ENCODE assay signal across 1 cellular context in the genomic region with DNA sequence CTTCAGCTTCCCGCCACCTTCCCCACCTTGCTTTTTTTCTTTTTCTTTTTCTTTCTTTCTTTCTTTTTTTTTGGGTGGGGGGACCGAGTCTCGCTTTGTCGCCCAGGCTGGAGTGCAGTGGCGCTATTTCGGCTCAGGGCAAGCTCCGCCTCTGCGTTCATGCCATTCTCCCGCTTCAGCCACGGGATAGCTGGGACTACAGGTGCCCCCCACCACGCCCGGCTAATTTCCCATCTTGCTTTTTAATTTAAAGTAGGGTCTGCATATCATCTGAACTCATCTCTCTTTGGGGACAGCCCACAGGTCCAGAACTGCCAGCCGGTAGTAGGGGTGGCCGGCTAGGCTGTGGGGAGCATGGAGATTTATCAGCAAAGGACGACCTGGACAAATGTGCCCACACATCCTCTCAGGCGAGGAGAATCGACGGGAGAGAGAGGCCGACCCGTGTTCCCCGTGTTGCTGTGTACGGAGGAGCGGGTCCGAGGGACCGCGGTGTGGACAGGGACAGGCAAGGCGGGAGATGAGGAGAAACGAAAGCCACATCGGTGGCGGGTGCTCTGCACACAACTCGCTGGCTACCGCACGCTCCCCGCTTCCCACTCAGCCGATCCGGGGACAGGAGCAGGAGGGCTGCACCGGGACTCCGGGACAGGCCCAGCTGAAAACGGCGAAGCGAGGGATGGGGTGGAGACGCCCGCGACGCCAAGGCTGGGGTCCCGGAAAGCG.
TF ChIP-seq lines count a peak whose summit lies in the region.

No MANE protein-coding gene starts in this region.

TF ChIP-seq in IMR-90, 13 proteins besides CTCF, POLR2A, EP300 and RAD21:
- TF ChIP-seq NFE2L2 (IDR thresholded peaks at IDR 0.05; ENCODE audit: low read depth, low read length) (no peak), FOS (IDR thresholded peaks at IDR 0.05; ENCODE audit: low read depth, low read length) (no peak), MAFK (IDR thresholded peaks at IDR 0.05; ENCODE audit: low read depth, low read length) (no peak), SMC3 (IDR thresholded peaks at IDR 0.05; ENCODE audit: low read depth, low read length) (no peak), CEBPB (IDR thresholded peaks at IDR 0.05; ENCODE audit: low read depth, low read length) (no peak), BHLHE40 (IDR thresholded peaks at IDR 0.05; ENCODE audit: low read depth, low read length) (no peak)
- TF ChIP-seq, protein P1, sequence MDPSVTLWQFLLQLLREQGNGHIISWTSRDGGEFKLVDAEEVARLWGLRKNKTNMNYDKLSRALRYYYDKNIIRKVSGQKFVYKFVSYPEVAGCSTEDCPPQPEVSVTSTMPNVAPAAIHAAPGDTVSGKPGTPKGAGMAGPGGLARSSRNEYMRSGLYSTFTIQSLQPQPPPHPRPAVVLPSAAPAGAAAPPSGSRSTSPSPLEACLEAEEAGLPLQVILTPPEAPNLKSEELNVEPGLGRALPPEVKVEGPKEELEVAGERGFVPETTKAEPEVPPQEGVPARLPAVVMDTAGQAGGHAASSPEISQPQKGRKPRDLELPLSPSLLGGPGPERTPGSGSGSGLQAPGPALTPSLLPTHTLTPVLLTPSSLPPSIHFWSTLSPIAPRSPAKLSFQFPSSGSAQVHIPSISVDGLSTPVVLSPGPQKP (IDR thresholded peaks at IDR 0.05; ENCODE audit: borderline replicate concordance, low read depth, low read length), result no peak
- TF ChIP-seq, protein P2, sequence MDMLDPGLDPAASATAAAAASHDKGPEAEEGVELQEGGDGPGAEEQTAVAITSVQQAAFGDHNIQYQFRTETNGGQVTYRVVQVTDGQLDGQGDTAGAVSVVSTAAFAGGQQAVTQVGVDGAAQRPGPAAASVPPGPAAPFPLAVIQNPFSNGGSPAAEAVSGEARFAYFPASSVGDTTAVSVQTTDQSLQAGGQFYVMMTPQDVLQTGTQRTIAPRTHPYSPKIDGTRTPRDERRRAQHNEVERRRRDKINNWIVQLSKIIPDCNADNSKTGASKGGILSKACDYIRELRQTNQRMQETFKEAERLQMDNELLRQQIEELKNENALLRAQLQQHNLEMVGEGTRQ (IDR thresholded peaks at IDR 0.05; ENCODE audit: low read depth, low read length), result no peak
